Comparison of ENCODE assay signal across 8 cellular contexts in genomic region chr16:80527297-80527696, GRCh38. TPM values are rescaled to one million over a fixed set of nuclear protein-coding genes. Genes with fewer than 3 reads are reported as not detected.
DNase-seq lines count a peak whose midpoint lies in the region; ATAC-seq, FAIRE-seq and TF ChIP-seq lines count a peak whose summit lies in the region.

No MANE protein-coding gene starts in this region.

- no peak for TF ChIP-seq POLR2A in GM12878 (IDR thresholded peaks at IDR 0.05; ENCODE audit: low read depth, low read length)

- POLR2A ChIA-PET in GM12878 (lab: Charles Lee): no interaction called here

- SMC1A ChIA-PET in GM12878 (lab: Charles Lee; ENCODE audit: uncharacterized antibody, unreplicated experiment): interaction anchor here (0.7 to 4.0 kb wide), 21 partner anchors 11 to 530 kb away, joined by 3 to 49 read pairs (median 6); no protein-coding TSS in a partner anchor

- no peak overlapping the region for H3K4me3 ChIP-seq in HFF-Myc (replicated peaks; ENCODE audit: low read depth, low read length)
- no peak overlapping the region for H3K4me3 ChIP-seq in GM12878
- no peak overlapping the region for H3K4me3 ChIP-seq in neuronal stem cell (ENCODE audit: low read length in 2 of 2)

- H3K9ac ChIP-seq in GM12878 (ENCODE audit: control insufficient read depth, insufficient read depth, low read length) (no peak overlapping the region), neuronal stem cell (ENCODE audit: low read depth, low read length, poor library complexity) (no peak overlapping the region)

- TF ChIP-seq EP300 in GM12878 (IDR thresholded peaks at IDR 0.05; ENCODE audit: borderline replicate concordance in 1 of 2, control insufficient read depth in 1 of 2, low read depth in 2 of 2, low read length in 2 of 2): no peak

- no peak overlapping the region for H2BK12ac ChIP-seq in neuronal stem cell (ENCODE audit: low read length)

- H2BK5ac ChIP-seq in neuronal stem cell (ENCODE audit: low read length): no peak overlapping the region

- no peak for FAIRE-seq in GM12878 (lab: Jason Lieb, UNC)

- no peak overlapping the region for H2AK5ac ChIP-seq in neuronal stem cell (ENCODE audit: low read depth, low read length)

- H3K27ac ChIP-seq in GM12878 (ENCODE audit: control insufficient read depth, insufficient read depth): no peak overlapping the region
- H3K27ac ChIP-seq in neuronal stem cell (replicated peaks; ENCODE audit: low read length): no peak overlapping the region

- H3K9me3 ChIP-seq in GM12878 (replicated peaks; ENCODE audit: control insufficient read depth, insufficient read depth, low read length) (no peaks in the 10 kb centered on the region), neuronal stem cell (replicated peaks in 1 of 2; ENCODE audit: control insufficient read depth in 2 of 2, insufficient read depth in 1 of 2, low read depth in 1 of 2, low read length in 2 of 2) (no peaks in the 10 kb centered on the region)

- intact Hi-C loops in GM12878 (cut with micrococcal nuclease; ENCODE audit: unreplicated experiment): loop anchor here (1.0 kb wide), 1 partner anchor 297 kb away; no protein-coding TSS in a partner anchor

- H3K18ac ChIP-seq in neuronal stem cell (ENCODE audit: low read length): no peak overlapping the region

- H2BK120ac ChIP-seq in neuronal stem cell (ENCODE audit: low read depth, low read length): no peak overlapping the region

- H3K14ac ChIP-seq in neuronal stem cell (ENCODE audit: low read length): no peak overlapping the region

- H3K4me2 ChIP-seq in GM12878 (ENCODE audit: control insufficient read depth, insufficient read depth): no peak overlapping the region
- no peak overlapping the region for H3K4me2 ChIP-seq in neuronal stem cell (ENCODE audit: insufficient read depth, low read length, poor library complexity, severe bottlenecking)

- H4K20me1 ChIP-seq in GM12878 (ENCODE audit: control insufficient read depth, insufficient read depth): no peaks in the 10 kb centered on the region

- no peak overlapping the region for H3K4ac ChIP-seq in neuronal stem cell (ENCODE audit: low read length)

- H3K27me3 ChIP-seq in GM12878 (replicated peaks in 1 of 2; ENCODE audit: control insufficient read depth in 2 of 2, insufficient read depth in 2 of 2, low read length in 1 of 2) (no peaks in the 10 kb centered on the region), neuronal stem cell (ENCODE audit: control insufficient read depth in 3 of 3, insufficient read depth in 3 of 3, low read depth in 1 of 3, low read length in 3 of 3) (no peaks in the 10 kb centered on the region)

- peak; percentile 4 for DNase-seq in GF-D8 (lab: John Stamatoyannopoulos, UW)
- DNase-seq in HFF-Myc (ENCODE audit: extremely low read depth, low read depth): no peak
- peak; percentile 49 for DNase-seq in SKM-1 (lab: John Stamatoyannopoulos, UW; ENCODE audit: unreplicated experiment)
- no peak for DNase-seq in GM12878 (ENCODE audit: low read depth, low spot score)
- peak; percentile 11 for DNase-seq in neuronal stem cell (ENCODE audit: low spot score)
- DNase-seq in NCI-H128 (lab: John Stamatoyannopoulos, UW; ENCODE audit: unreplicated experiment): no peak
- DNase-seq in DMS153 treated with DMSO at 0.1 percent for 48 hours (lab: John Stamatoyannopoulos, UW; ENCODE audit: unreplicated experiment): no peak

- no peaks in the 10 kb centered on the region for H3K79me1 ChIP-seq in neuronal stem cell (ENCODE audit: low read depth, low read length)

- H2BK15ac ChIP-seq in neuronal stem cell (ENCODE audit: low read length): no peak overlapping the region

- WGBS in GM12878 (ENCODE audit: insufficient coverage, insufficient replicate concordance, low lambda C conversion rate, missing lambda C conversion rate): 0% methylated on average over 5 of the region's 5 CpGs
- no CpG with 5 or more reads among the region's 5 CpGs for WGBS in neuronal stem cell (ENCODE audit: extremely low coverage in 2 of 2, insufficient read length in 2 of 2, insufficient replicate concordance in 1 of 2), 2 donors

- no peak overlapping the region for H4K91ac ChIP-seq in neuronal stem cell (ENCODE audit: low read depth, low read length, poor library complexity)

- H3K79me2 ChIP-seq in GM12878 (ENCODE audit: control insufficient read depth, insufficient read depth, low read length): no peaks in the 10 kb centered on the region

- TF ChIP-seq RAD21 in GM12878 (IDR thresholded peaks at IDR 0.05; ENCODE audit: insufficient read depth, low read depth, low read length): peak; percentile 100

- H3K36me3 ChIP-seq in GM12878 (ENCODE audit: control insufficient read depth in 2 of 2, insufficient read depth in 2 of 2, low read length in 1 of 2): no peaks in the 10 kb centered on the region
- no peaks in the 10 kb centered on the region for H3K36me3 ChIP-seq in neuronal stem cell (replicated peaks in 1 of 2; ENCODE audit: control insufficient read depth in 2 of 2, insufficient read depth in 2 of 2, low read length in 2 of 2)

- in situ Hi-C loops in GM12878 (cut with MboI): loop anchor here (25.0 kb wide), 1 partner anchor 310 kb away; no protein-coding TSS in a partner anchor

- no peak overlapping the region for H2AFZ ChIP-seq in GM12878 (ENCODE audit: control insufficient read depth, low read depth, low read length)
- H2AFZ ChIP-seq in neuronal stem cell (ENCODE audit: low read length): no peak overlapping the region

- RAD21 ChIA-PET in GM12878 (lab: Charles Lee; ENCODE audit: unreplicated experiment): interaction anchor here (0.7 to 3.6 kb wide), 14 partner anchors 8 to 422 kb away, joined by 3 to 39 read pairs (median 4); no protein-coding TSS in a partner anchor

- ATAC-seq in GM12878 (peak; percentile 74), HG03571 (IDR thresholded peaks at IDR 0.05; ENCODE audit: unreplicated experiment) (no peak)

- CTCF ChIA-PET in GM12878 (lab: Yijun Ruan, JAX): interaction anchor here (0.6 to 3.5 kb wide), 33 partner anchors 9 to 422 kb away, joined by 3 to 65 read pairs (median 7); no protein-coding TSS in a partner anchor

- BruUV-seq in GM12878 (replicated peaks; lab: Mats Ljungman, UMichigan): no TSS peak

- H4K8ac ChIP-seq in neuronal stem cell (ENCODE audit: low read depth, low read length): no peak overlapping the region

- no peak overlapping the region for H3K23ac ChIP-seq in neuronal stem cell (ENCODE audit: low read depth, low read length, poor library complexity)

- TF ChIP-seq CTCF in HFF-Myc (IDR thresholded peaks at IDR 0.05; ENCODE audit: low read depth, low read length, missing control alignments): peak; percentile 50
- peak; percentile 52 to 77 (median 56); a peak in 5 of 6 replicates for TF ChIP-seq CTCF in GM12878 (IDR thresholded peaks at IDR 0.05 in 2 of 3, conservative IDR thresholded peaks at IDR 0.05 in 1 of 3; ENCODE audit: control insufficient read depth in 2 of 3, extremely low read depth in 1 of 3, insufficient read depth in 1 of 3, low read depth in 3 of 3, low read length in 3 of 3)

- H3K4me1 ChIP-seq in GM12878 (ENCODE audit: control insufficient read depth, insufficient read depth, low read length): no peaks in the 10 kb centered on the region
- no peaks in the 10 kb centered on the region for H3K4me1 ChIP-seq in neuronal stem cell (ENCODE audit: control insufficient read depth in 2 of 2, insufficient read depth in 1 of 2, low read depth in 1 of 2, low read length in 2 of 2)

TF ChIP-seq in GM12878, 131 proteins besides CTCF, POLR2A, EP300 and RAD21 (continues in another document):
- TF ChIP-seq CBFB (IDR thresholded peaks at IDR 0.05; ENCODE audit: low read depth) (no peak), MYB (IDR thresholded peaks at IDR 0.05; ENCODE audit: borderline replicate concordance, low read depth, low read length) (no peak), POLR2AphosphoS5 (IDR thresholded peaks at IDR 0.05; ENCODE audit: low read length) (no peak), RCOR1 (conservative IDR thresholded peaks at IDR 0.05; ENCODE audit: low read depth, low read length) (no peak), EED (IDR thresholded peaks at IDR 0.05; ENCODE audit: low read depth) (peak; percentile 36; the same call in 1 of the 2 replicates), SMC3 (IDR thresholded peaks at IDR 0.05; ENCODE audit: borderline replicate concordance, low read length) (peak; percentile 78), IKZF2 (IDR thresholded peaks at IDR 0.05) (no peak), DPF2 (IDR thresholded peaks at IDR 0.05) (no peak), SPI1 (IDR thresholded peaks at IDR 0.05; ENCODE audit: borderline replicate concordance, insufficient read depth, low read depth, low read length) (peak; percentile 50; the same call in 1 of the 2 replicates), RUNX3 (IDR thresholded peaks at IDR 0.05; ENCODE audit: low read length) (peak; percentile 30; the same call in 1 of the 2 replicates), POU2F2 (IDR thresholded peaks at IDR 0.05; ENCODE audit: borderline replicate concordance, low read depth, low read length) (peak; percentile 58; the same call in 1 of the 3 replicates), YY1 (IDR thresholded peaks at IDR 0.05; ENCODE audit: low read depth, low read length) (peak; percentile 63; the same call in 1 of the 2 replicates), ZNF622 (IDR thresholded peaks at IDR 0.05) (no peak), SRF (IDR thresholded peaks at IDR 0.05; ENCODE audit: low read depth in 2 of 2, low read length in 2 of 2) (no peak), NR2F1 (conservative IDR thresholded peaks at IDR 0.05) (no peak), CBX5 (IDR thresholded peaks at IDR 0.05; ENCODE audit: low read depth) (0 out of 2 replicates have a peak, but pooled peaks have one; percentile 27)

RNA-seq across cellular contexts. Expression of gene DYNLRB2, which starts 13.5 kb away (rescaled TPM):
- total RNA-seq in GM12878 (2013; cell fraction: nucleolus; rRNA removed): not detected in 2 replicates
- total RNA-seq in GM12878 (2014; rRNA removed) (not detected in 2 replicates), GM12878 (2014; rRNA removed; fragmentation: Illumina TruSeq; extraction: Trizol) (0.40 TPM in 1 of 2 replicates, not detected in the other), GM12878 (2021) (not detected in 2 replicates)
- polyA plus RNA-seq in GM12878 (2011; ENCODE audit: low read depth): 4.8 TPM
- polyA plus RNA-seq in GM12878 (2011; rRNA removed) (not detected in 2 replicates), GM12878 (2014; fragmentation: Illumina TruSeq; extraction: Trizol) (0.21 TPM in 1 of 2 replicates, not detected in the other), GM12878 (2014; fragmentation: Nextera tagmentation; extraction: Ambion mirVana) (under 1 TPM; 0.33 to 0.52 TPM), GM12878 (2014; rRNA removed) (0.37 TPM in 1 of 2 replicates, not detected in the other), GM12878 (2016; fragmentation: Nextera tagmentation; extraction: Ambion mirVana) (1 to 10 TPM in 1 of 2 experiments, not detected in 1; 1.2 TPM)
- not detected in 2 replicates for polyA plus RNA-seq in GM12878 (2011; cell fraction: cytosol; rRNA removed)
- polyA plus RNA-seq in GM12878 (2011; cell fraction: nucleus; rRNA removed): not detected in 2 replicates
- polyA plus RNA-seq in GM12878 (2012): 0.43 TPM in 1 of 2 replicates, not detected in the other
- polyA minus RNA-seq in GM12878 (2011; rRNA and poly(A)+ RNA removed): not detected in 2 replicates
- polyA minus RNA-seq in GM12878 (2011; cell fraction: cytosol; rRNA and poly(A)+ RNA removed): not detected in 2 replicates
- polyA minus RNA-seq in GM12878 (2011; cell fraction: nucleus; rRNA and poly(A)+ RNA removed): not detected in 2 replicates
- polyA plus RNA-seq in neuronal stem cell (2013, experiment 1 of 2): 0.59 TPM
- polyA plus RNA-seq in neuronal stem cell (2013, experiment 2 of 2): 0.75 TPM

Comparison
In these comparisons a context has a peak if more than half of its experiments do, and no peak if none do; other contexts are left out.
1. DNase-seq: peak in GF-D8 (single experiment), SKM-1 (single experiment) and neuronal stem cell (single experiment); none in HFF-Myc (single experiment), GM12878 (single experiment), NCI-H128 (single experiment) and DMS153 treated with DMSO at 0.1 percent for 48 hours (single experiment).